ENCODE assay signal across 23 cellular contexts in the genomic region with DNA sequence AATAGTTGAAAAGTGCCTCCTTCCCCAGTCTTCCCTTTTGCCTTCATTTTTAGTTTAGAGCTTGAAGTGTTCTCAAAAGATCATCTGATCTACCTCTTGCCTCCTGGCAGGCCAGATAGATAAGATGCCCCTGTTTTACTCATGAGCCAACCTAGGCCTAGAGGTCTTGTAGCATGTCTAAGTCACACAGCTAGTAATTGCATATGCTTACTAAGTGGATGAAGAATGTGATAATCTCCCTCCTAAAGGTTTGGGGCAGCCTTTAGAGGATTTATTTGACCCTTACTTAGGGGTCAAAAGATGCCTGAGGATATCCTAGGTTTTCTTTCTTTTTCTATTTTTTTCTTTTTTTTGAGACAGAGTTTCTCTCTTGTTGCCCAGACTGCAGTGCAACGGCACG. TPM values are rescaled to one million over a fixed set of nuclear protein-coding genes. Genes with fewer than 3 reads are reported as not detected.
A peak's percentile ranks its signal among the peaks of the same experiment; 100 is the strongest.
DNase-seq lines count a peak whose midpoint lies in the region; ATAC-seq and FAIRE-seq lines count a peak whose summit lies in the region.
"Had no signal": no experiment of that assay in that cellular context is flagged by ENCODE, and none has a peak within 500 bp of the region (broad histone marks: within the 10 kb centered on the region; RNA-seq: fewer than 3 reads in every experiment).

No MANE protein-coding gene starts in this region.

- peaks cover 11% of the 10 kb centered on the region for H3K4me1 Mint-ChIP-seq in activated T-helper 17 cell treated with anti-CD3 and anti-CD28 coated beads, Interleukin-2, amount 50 U/mL, for 72 hours

- DNase-seq in NCI-H748 treated with DMSO at 0.1 percent for 48 hours (lab: John Stamatoyannopoulos, UW) (no peak), DMS153 (lab: John Stamatoyannopoulos, UW) (no peak), DMS 273 (lab: John Stamatoyannopoulos, UW; ENCODE audit: unreplicated experiment) (no peak)
- DNase-seq: activated CD8-positive, alpha-beta memory T cell treated with anti-CD3 and anti-CD28 coated beads for 24 hours; CD4-positive, alpha-beta memory T cell; cerebellar nuclear complex; kidney; MG63; NCI-H2081; NCI-H526; stomach; T-cell; WERI-Rb-1 had no signal

- H3K27me3 ChIP-seq in HUES48 (ENCODE audit: control insufficient read depth, insufficient read depth, low read length): peaks cover 71% of the 10 kb centered on the region
- H3K27me3 ChIP-seq: MG63, vagina had no signal

- H3K4me3 Mint-ChIP-seq in activated T-helper 17 cell treated with anti-CD3 and anti-CD28 coated beads, Interleukin-2, amount 50 U/mL, for 72 hours: peak overlapping the region; percentile 86

- H3K27me3 Mint-ChIP-seq in activated T-helper 17 cell treated with anti-CD3 and anti-CD28 coated beads, Interleukin-2, amount 50 U/mL, for 72 hours: peaks cover 26% of the 10 kb centered on the region

- H3K27ac ChIP-seq in HUES48 (ENCODE audit: low read depth, low read length): peak overlapping the region; percentile 94
- H3K27ac ChIP-seq: right atrium auricular region, stomach, vagina, WERI-Rb-1 had no signal

- no peak for ATAC-seq in activated T-helper 17 cell treated with anti-CD3 and anti-CD28 coated beads, Interleukin-2, amount 50 U/mL, for 72 hours (replicated peaks)
- no peak for ATAC-seq in HG03457 (IDR thresholded peaks at IDR 0.05; ENCODE audit: unreplicated experiment)
- ATAC-seq: T-cell had no signal

- H3K36me3 ChIP-seq in HUES48 (ENCODE audit: control insufficient read depth, insufficient read depth, low read length): peaks cover 20% of the 10 kb centered on the region; the same call in 1 of the 2 replicates
- H3K36me3 ChIP-seq: MG63, right atrium auricular region, stomach, vagina, WERI-Rb-1 had no signal

- H3K9ac ChIP-seq in HUES48 (ENCODE audit: low read depth, low read length): no peak overlapping the region; the same call in 1 of the 2 replicates

- no peaks in the 10 kb centered on the region for H3K9me3 Mint-ChIP-seq in activated T-helper 17 cell treated with anti-CD3 and anti-CD28 coated beads, Interleukin-2, amount 50 U/mL, for 72 hours
- H3K9me3 Mint-ChIP-seq: T-cell had no signal

- no peak overlapping the region for H3K27ac Mint-ChIP-seq in activated T-helper 17 cell treated with anti-CD3 and anti-CD28 coated beads, Interleukin-2, amount 50 U/mL, for 72 hours
- H3K27ac Mint-ChIP-seq: CD4-positive, alpha-beta memory T cell had no signal

- no peaks in the 10 kb centered on the region for H3K9me3 ChIP-seq in HUES48 (ENCODE audit: control insufficient read depth, insufficient read depth, low read length)
- H3K9me3 ChIP-seq: MG63, right atrium auricular region, stomach, vagina had no signal

- peaks cover 40% of the 10 kb centered on the region for H3K4me1 ChIP-seq in HUES48 (ENCODE audit: control insufficient read depth, insufficient read depth, low read length)

- H3K4me3 ChIP-seq in HUES48 (ENCODE audit: low read depth, low read length) (peak overlapping the region; percentile 77), iPS-11a (ENCODE audit: low read depth, low read length) (peak overlapping the region; percentile 13)
- H3K4me3 ChIP-seq: MG63, right atrium auricular region had no signal

- FAIRE-seq in A204.1 (lab: Jason Lieb, UNC): peak; percentile 79
- FAIRE-seq: kidney, RCC 7860 had no signal

- no peaks in the 10 kb centered on the region for H3K36me3 Mint-ChIP-seq in activated T-helper 17 cell treated with anti-CD3 and anti-CD28 coated beads, Interleukin-2, amount 50 U/mL, for 72 hours (ENCODE audit: low read depth)
- H3K36me3 Mint-ChIP-seq: CD4-positive, alpha-beta memory T cell; T-cell had no signal

RNA-seq across cellular contexts. Expression of a gene that starts 2.1 kb away (rescaled TPM):
- total RNA-seq in activated T-helper 17 cell treated with anti-CD3 and anti-CD28 coated beads, Interleukin-2, amount 50 U/mL, for 72 hours: not detected
- total RNA-seq: CD4-positive, alpha-beta memory T cell; T-cell had no signal

RNA-seq across cellular contexts. Expression of a gene that starts 52.9 kb away (rescaled TPM):
- total RNA-seq in activated T-helper 17 cell treated with anti-CD3 and anti-CD28 coated beads, Interleukin-2, amount 50 U/mL, for 72 hours: not detected
- total RNA-seq: CD4-positive, alpha-beta memory T cell; HT-29; kidney; mesenteric fat pad; right atrium auricular region; stomach; T-cell; vagina had no signal
